30 cellular contexts compared by ENCODE assay signal in genomic region chr15:95549168-95549738, GRCh38.
"Had no signal": no experiment of that assay in that cellular context is flagged by ENCODE, and none has a peak within 500 bp of the region (broad histone marks: within the 10 kb centered on the region; RNA-seq: fewer than 3 reads in every experiment).

No MANE protein-coding gene starts in this region.

- H3K9me3 ChIP-seq: adrenal gland, body of pancreas, esophagus squamous epithelium, gastroesophageal sphincter, heart right ventricle had no signal

- DNase-seq: activated CD4-positive, alpha-beta memory T cell treated with anti-CD3 and anti-CD28 coated beads for 36 hours; activated CD4-positive, alpha-beta T cell treated with anti-CD3 and anti-CD28 coated beads for 36 hours; activated CD4-positive, alpha-beta T cell treated with anti-CD3 and anti-CD28 coated beads, Interleukin-2, amount 10 ng/mL, durations not matched to agents 24 days and 14 days; activated CD4-positive, CD25-positive, alpha-beta regulatory T cell; activated CD4-positive, CD25-positive, alpha-beta regulatory T cell treated with anti-CD3 and anti-CD28 coated beads, Interleukin-2, amount 50 U/mL, for 72 hours; activated CD8-positive, alpha-beta memory T cell treated with anti-CD3 and anti-CD28 coated beads, Interleukin-2, amount 10 ng/mL, durations not matched to agents 7 days and 5 days; activated CD8-positive, alpha-beta memory T cell treated with anti-CD3 and anti-CD28 coated beads, Interleukin-2, amount 50 U/mL, for 4 hours; activated CD8-positive, alpha-beta T cell treated with anti-CD3 and anti-CD28 coated beads, Interleukin-2, amount 10 ng/mL, durations not matched to agents 7 days and 5 days; activated effector memory CD4-positive, alpha-beta T cell treated with anti-CD3 and anti-CD28 coated beads, Interleukin-2, amount 50 U/mL, for 16 hours; activated naive CD4-positive, alpha-beta T cell treated with anti-CD3 and anti-CD28 coated beads for 36 hours; activated naive CD8-positive, alpha-beta T cell treated with anti-CD3 and anti-CD28 coated beads for 36 hours; activated naive CD8-positive, alpha-beta T cell treated with anti-CD3 and anti-CD28 coated beads, Interleukin-2, amount 50 U/mL, for 24 hours; activated T-cell treated with anti-CD3 and anti-CD28 coated beads, Interleukin-2, amount 50 U/mL, for 1 hour; activated T-cell treated with anti-CD3 and anti-CD28 coated beads, Interleukin-2, amount 50 U/mL, for 48 hours; adrenal gland; amygdala; aorta; body of pancreas; caudate nucleus; cortex of kidney; dermis blood vessel endothelial cell; effector CD4-positive, alpha-beta T cell; effector memory CD8-positive, alpha-beta T cell; esophagus squamous epithelium; foreskin melanocyte; heart right ventricle; T-helper 2 cell had no signal

- H3K27me3 ChIP-seq: adrenal gland, body of pancreas, esophagus squamous epithelium, gastroesophageal sphincter, heart right ventricle had no signal

- H3K27ac ChIP-seq: adrenal gland, body of pancreas, epithelial cell of prostate, esophagus squamous epithelium, gastroesophageal sphincter, heart right ventricle had no signal

- ATAC-seq: activated CD4-positive, alpha-beta T cell treated with anti-CD3 and anti-CD28 coated beads for 36 hours; activated CD8-positive, alpha-beta memory T cell treated with anti-CD3 and anti-CD28 coated beads, Interleukin-2, amount 10 ng/mL, durations not matched to agents 7 days and 5 days; activated CD8-positive, alpha-beta T cell treated with anti-CD3 and anti-CD28 coated beads, Interleukin-2, amount 10 ng/mL, durations not matched to agents 7 days and 5 days; activated naive CD8-positive, alpha-beta T cell treated with anti-CD3 and anti-CD28 coated beads, Interleukin-2, amount 50 U/mL, for 24 hours; body of pancreas; effector memory CD8-positive, alpha-beta T cell; gastroesophageal sphincter; heart right ventricle had no signal

- H3K4me1 ChIP-seq: adrenal gland, body of pancreas, esophagus squamous epithelium, gastroesophageal sphincter, heart right ventricle had no signal

- H3K4me3 ChIP-seq: adrenal gland, body of pancreas, esophagus squamous epithelium, gastroesophageal sphincter, heart right ventricle had no signal

- FAIRE-seq: colon had no signal

- H3K36me3 ChIP-seq: adrenal gland, esophagus squamous epithelium, gastroesophageal sphincter, heart right ventricle had no signal
